5 cellular contexts compared by ENCODE assay signal in the genomic region with DNA sequence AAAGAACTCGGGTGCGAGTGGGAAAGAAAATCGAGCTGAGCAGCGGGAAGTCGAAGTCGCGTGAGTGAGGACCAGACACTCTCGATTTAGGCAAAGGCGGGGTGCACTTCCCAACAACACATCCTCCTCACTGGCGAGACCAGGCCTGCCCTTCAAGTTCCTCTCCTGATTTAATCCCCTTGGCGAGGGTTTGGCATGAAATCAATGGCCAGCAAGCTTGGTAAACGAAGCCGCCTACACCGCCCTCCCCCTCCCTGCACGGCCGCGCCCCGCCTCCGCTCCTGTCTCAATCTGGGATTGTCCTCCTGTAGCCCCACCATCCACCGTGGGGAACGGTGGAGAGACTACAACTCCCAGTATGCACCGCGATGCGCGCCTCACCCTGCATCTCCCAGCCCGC. TPM values are rescaled to one million over a fixed set of nuclear protein-coding genes. Genes with fewer than 3 reads are reported as not detected.
"Had no signal": no experiment of that assay in that cellular context is flagged by ENCODE, and none has a peak within 500 bp of the region (broad histone marks: within the 10 kb centered on the region; RNA-seq: fewer than 3 reads in every experiment).

A gene with protein sequence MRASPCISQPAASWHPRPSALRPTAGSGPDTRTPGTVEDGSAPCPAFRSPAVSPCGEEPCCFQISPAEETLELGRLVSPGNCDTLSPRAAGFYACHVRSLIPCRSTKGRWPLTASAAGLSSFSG (plus strand): TSS at position 301 of the 400 bp plus-strand sequence. CDS start 68 bp downstream, at position 369.

RNA-seq across cellular contexts. Expression of the gene that starts here (rescaled TPM):
- total RNA-seq: MCF 10A, NCI-H460, OCI-LY7, PC-9, SJSA1 had no signal
